ENCODE assay signal across 8 cellular contexts in the genomic region with DNA sequence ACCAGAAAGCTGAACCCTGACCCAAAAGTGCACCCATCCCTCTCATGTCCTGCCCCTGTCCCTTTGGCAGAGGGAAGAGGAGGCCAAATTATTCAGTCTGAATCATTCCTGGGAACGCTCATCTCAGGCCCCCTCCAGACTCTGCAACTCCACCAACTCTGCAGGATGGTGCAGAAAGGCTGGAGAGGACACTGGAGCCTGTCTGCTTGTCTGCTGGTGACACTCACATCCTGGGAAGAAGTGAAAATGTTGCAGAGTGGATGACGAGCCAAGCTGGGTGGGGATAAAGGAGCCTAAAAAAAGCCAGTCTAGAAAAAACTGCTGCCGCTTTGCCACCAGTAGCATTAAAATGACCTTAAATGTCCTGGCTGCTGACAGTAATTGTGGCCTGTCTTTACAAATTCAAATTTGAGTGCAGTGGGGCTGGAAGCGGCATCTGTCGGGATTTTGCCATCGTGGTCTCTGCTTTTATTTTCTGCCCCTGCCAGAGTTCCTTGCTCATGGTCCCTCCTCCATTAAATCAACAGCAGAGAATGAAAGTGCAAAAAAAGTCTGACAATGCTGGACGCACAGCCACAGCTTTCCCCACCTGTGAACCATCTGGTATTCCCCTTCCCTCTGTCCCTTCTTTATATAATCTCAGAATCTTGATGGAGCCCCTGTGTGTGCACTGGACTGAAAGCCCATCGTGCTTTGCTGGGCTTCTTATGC.
DNase-seq lines count a peak whose midpoint lies in the region; ATAC-seq lines count a peak whose summit lies in the region.

No MANE protein-coding gene starts in this region.

- intact Hi-C loops in activated CD4-positive, alpha-beta T cell treated with anti-CD3 and anti-CD28 coated beads, Interleukin-2, amount 10 ng/mL, durations not matched to agents 24 days and 14 days (cut with micrococcal nuclease) = no loop called here

- no peak for ATAC-seq in GM18511 (IDR thresholded peaks at IDR 0.05; ENCODE audit: unreplicated experiment)

- H3K9me3 ChIP-seq in adipocyte (ENCODE audit: control insufficient read depth, low read length) = no peaks in the 10 kb centered on the region

- no peak for DNase-seq in activated CD4-positive, alpha-beta T cell treated with anti-CD3 and anti-CD28 coated beads, Interleukin-2, amount 10 ng/mL, durations not matched to agents 24 days and 14 days
- DNase-seq in activated CD4-positive, alpha-beta T cell treated with anti-CD3 and anti-CD28 coated beads, Interleukin-2, amount 50 U/mL, for 1 hour = no peak
- DNase-seq in adipocyte (ENCODE audit: low read depth) (peak; percentile 37), inferior parietal cortex (ENCODE audit: extremely low spot score) (peak; percentile 36), RKO (ENCODE audit: low spot score) (no peak), 8988T (no peak)

- peak overlapping the region; percentile 83 for H3K27ac ChIP-seq in temporal lobe (ENCODE audit: low read depth, low read length)

- H3K4me1 ChIP-seq in adipocyte (ENCODE audit: control insufficient read depth, insufficient read depth, low read length) = peaks cover 54% of the 10 kb centered on the region

- peak overlapping the region; percentile 81 for H3K4me3 Mint-ChIP-seq in activated CD4-positive, alpha-beta T cell treated with anti-CD3 and anti-CD28 coated beads, Interleukin-2, amount 10 ng/mL, durations not matched to agents 24 days and 14 days

- H3K36me3 Mint-ChIP-seq in activated CD4-positive, alpha-beta T cell treated with anti-CD3 and anti-CD28 coated beads, Interleukin-2, amount 10 ng/mL, durations not matched to agents 24 days and 14 days (ENCODE audit: low read depth) = peaks cover 49% of the 10 kb centered on the region

- H3K4me1 Mint-ChIP-seq in activated CD4-positive, alpha-beta T cell treated with anti-CD3 and anti-CD28 coated beads, Interleukin-2, amount 10 ng/mL, durations not matched to agents 24 days and 14 days = peaks cover 81% of the 10 kb centered on the region

- peak overlapping the region; percentile 73 for H3K4me3 ChIP-seq in adipocyte (ENCODE audit: low read length)

- H3K27me3 ChIP-seq in adipocyte (replicated peaks; ENCODE audit: control insufficient read depth, insufficient read depth, low read length) = no peaks in the 10 kb centered on the region

- peaks cover 4% of the 10 kb centered on the region for H3K9me3 Mint-ChIP-seq in activated CD4-positive, alpha-beta T cell treated with anti-CD3 and anti-CD28 coated beads, Interleukin-2, amount 10 ng/mL, durations not matched to agents 24 days and 14 days

- no peaks in the 10 kb centered on the region for H3K27me3 Mint-ChIP-seq in activated CD4-positive, alpha-beta T cell treated with anti-CD3 and anti-CD28 coated beads, Interleukin-2, amount 10 ng/mL, durations not matched to agents 24 days and 14 days

- H3K36me3 ChIP-seq in adipocyte (ENCODE audit: control insufficient read depth, insufficient read depth, low read length, severe bottlenecking) = peaks cover 25% of the 10 kb centered on the region

- H3K9ac ChIP-seq in adipocyte (ENCODE audit: low read length) = peak overlapping the region; percentile 87

- H3K27ac Mint-ChIP-seq in activated CD4-positive, alpha-beta T cell treated with anti-CD3 and anti-CD28 coated beads, Interleukin-2, amount 10 ng/mL, durations not matched to agents 24 days and 14 days = peak overlapping the region; percentile 99

Comparison
In these comparisons a context has a peak if more than half of its experiments do, and no peak if none do; other contexts are left out.
1. DNase-seq: peak in adipocyte (single experiment) and inferior parietal cortex (single experiment); none in activated CD4-positive, alpha-beta T cell treated with anti-CD3 and anti-CD28 coated beads, Interleukin-2, amount 10 ng/mL, durations not matched to agents 24 days and 14 days (single experiment), activated CD4-positive, alpha-beta T cell treated with anti-CD3 and anti-CD28 coated beads, Interleukin-2, amount 50 U/mL, for 1 hour (single experiment), RKO (single experiment) and 8988T (single experiment).